Comparison of ENCODE assay signal across 26 cellular contexts in the genomic region with DNA sequence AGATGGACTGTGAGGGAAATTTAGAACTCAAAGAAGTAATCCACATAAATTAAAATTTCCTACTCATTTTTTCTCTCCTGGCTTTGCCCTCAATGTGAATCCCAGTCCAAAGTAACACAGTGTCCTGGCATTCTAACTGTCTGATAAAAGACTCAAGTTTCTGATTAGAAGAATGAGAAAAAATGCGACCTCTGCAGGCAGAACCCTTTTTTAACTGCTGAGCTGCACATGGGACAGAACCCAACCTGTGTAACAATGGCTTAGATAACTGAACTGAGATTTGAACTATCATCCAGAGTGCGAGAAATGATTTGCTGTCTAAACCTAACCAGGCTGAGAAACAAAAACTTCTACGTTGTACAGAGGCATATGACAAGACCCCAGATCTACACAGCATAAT.
A peak's percentile ranks its signal among the peaks of the same experiment; 100 is the strongest.
DNase-seq lines count a peak whose midpoint lies in the region; ATAC-seq and TF ChIP-seq lines count a peak whose summit lies in the region.
"Had no signal": no experiment of that assay in that cellular context is flagged by ENCODE, and none has a peak within 500 bp of the region (broad histone marks: within the 10 kb centered on the region; RNA-seq: fewer than 3 reads in every experiment).

No MANE protein-coding gene starts in this region.

- ATAC-seq in WTC11 (0 out of 2 replicates have a peak, but pooled peaks have one; percentile 46), HG02973 (IDR thresholded peaks at IDR 0.05; ENCODE audit: unreplicated experiment) (no peak), HG02981 (IDR thresholded peaks at IDR 0.05; ENCODE audit: unreplicated experiment) (no peak)
- ATAC-seq: CD8-positive, alpha-beta T cell; Panc1 had no signal

- POLR2A ChIA-PET in WTC11 (lab: Charles Lee), result no interaction called here

- no peaks in the 10 kb centered on the region for H3K4me1 Mint-ChIP-seq in WTC11

- peaks cover 13% of the 10 kb centered on the region for H3K36me3 Mint-ChIP-seq in WTC11
- H3K36me3 Mint-ChIP-seq: CD8-positive, alpha-beta T cell had no signal

- H3K4me3 Mint-ChIP-seq in WTC11, result no peak overlapping the region
- H3K4me3 Mint-ChIP-seq: CD8-positive, alpha-beta T cell had no signal

- in situ Hi-C loops in ACHN (cut with HindIII; ENCODE audit: low pct_ligation_motif_present, low pct_unique_long_range_greater_than_20kb, low sequenced_read_pairs), result no loop called here

- H3K27ac Mint-ChIP-seq in WTC11, result no peak overlapping the region
- H3K27ac Mint-ChIP-seq: CD8-positive, alpha-beta T cell had no signal

- TF ChIP-seq CTCF in WTC11 (IDR thresholded peaks at IDR 0.05), result no peak

- DNase-seq in ACHN, result peak; percentile 1
- peak; percentile 7 for DNase-seq in H7
- no peak for DNase-seq in WTC11 (ENCODE audit: low spot score)
- DNase-seq in iPS-NIHi7 (ENCODE audit: extremely low spot score), result peak; percentile 9
- DNase-seq in NCI-H1930 (lab: John Stamatoyannopoulos, UW), result no peak
- DNase-seq in NCI-H2029 (lab: John Stamatoyannopoulos, UW), result no peak
- DNase-seq: AML-193; C1 segment of cervical spinal cord; Caco-2; CD8-positive, alpha-beta T cell; DMS79; GF-D8; IMR-90; KG1; MG63; NCI-H1105 treated with DMSO at 0.1 percent for 48 hours; NCI-H2081 treated with DMSO at 0.1 percent for 48 hours; NCI-H2171; NCI-H226; NCI-H510A; NK-92 treated with Interleukin-12 subunit alpha and Interleukin-12 subunit beta, amount 100 ng/mL, for 24 hours; SHP77; T-helper 1 cell had no signal

- CTCF ChIA-PET in WTC11 (lab: Charles Lee), result interaction anchor here (0.6 to 1.3 kb wide), 6 partner anchors 8 to 126 kb away, joined by 3 to 5 read pairs (median 3); no protein-coding TSS in a partner anchor

- H3K9me3 Mint-ChIP-seq in WTC11, result peaks cover 24% of the 10 kb centered on the region

- H3K27me3 ChIP-seq in H7 (ENCODE audit: control insufficient read depth, insufficient read depth, low read length), result no peaks in the 10 kb centered on the region
- H3K27me3 ChIP-seq: MG63 had no signal

- H3K27me3 Mint-ChIP-seq in WTC11 (ENCODE audit: low read depth), result no peaks in the 10 kb centered on the region

- H3K4me3 ChIP-seq in H7 (ENCODE audit: insufficient read depth, low read depth, low read length), result no peak overlapping the region
- H3K4me3 ChIP-seq: MG63 had no signal

- H3K36me3 ChIP-seq in H7 (replicated peaks; ENCODE audit: control insufficient read depth, insufficient read depth, low read length), result no peaks in the 10 kb centered on the region
- H3K36me3 ChIP-seq: MG63 had no signal

TF ChIP-seq in WTC11, 78 proteins besides CTCF, POLR2A, EP300 and RAD21:
- no peak for TF ChIP-seq HMGA2 (CRISPR knock-in tag; IDR thresholded peaks at IDR 0.05)
- TF ChIP-seq ZNF671 (CRISPR knock-in tag; IDR thresholded peaks at IDR 0.05), result no peak
- TF ChIP-seq ETV6 (CRISPR knock-in tag; IDR thresholded peaks at IDR 0.05), result no peak
- no peak for TF ChIP-seq RORB (CRISPR knock-in tag; IDR thresholded peaks at IDR 0.05)
- TF ChIP-seq, protein P1, sequence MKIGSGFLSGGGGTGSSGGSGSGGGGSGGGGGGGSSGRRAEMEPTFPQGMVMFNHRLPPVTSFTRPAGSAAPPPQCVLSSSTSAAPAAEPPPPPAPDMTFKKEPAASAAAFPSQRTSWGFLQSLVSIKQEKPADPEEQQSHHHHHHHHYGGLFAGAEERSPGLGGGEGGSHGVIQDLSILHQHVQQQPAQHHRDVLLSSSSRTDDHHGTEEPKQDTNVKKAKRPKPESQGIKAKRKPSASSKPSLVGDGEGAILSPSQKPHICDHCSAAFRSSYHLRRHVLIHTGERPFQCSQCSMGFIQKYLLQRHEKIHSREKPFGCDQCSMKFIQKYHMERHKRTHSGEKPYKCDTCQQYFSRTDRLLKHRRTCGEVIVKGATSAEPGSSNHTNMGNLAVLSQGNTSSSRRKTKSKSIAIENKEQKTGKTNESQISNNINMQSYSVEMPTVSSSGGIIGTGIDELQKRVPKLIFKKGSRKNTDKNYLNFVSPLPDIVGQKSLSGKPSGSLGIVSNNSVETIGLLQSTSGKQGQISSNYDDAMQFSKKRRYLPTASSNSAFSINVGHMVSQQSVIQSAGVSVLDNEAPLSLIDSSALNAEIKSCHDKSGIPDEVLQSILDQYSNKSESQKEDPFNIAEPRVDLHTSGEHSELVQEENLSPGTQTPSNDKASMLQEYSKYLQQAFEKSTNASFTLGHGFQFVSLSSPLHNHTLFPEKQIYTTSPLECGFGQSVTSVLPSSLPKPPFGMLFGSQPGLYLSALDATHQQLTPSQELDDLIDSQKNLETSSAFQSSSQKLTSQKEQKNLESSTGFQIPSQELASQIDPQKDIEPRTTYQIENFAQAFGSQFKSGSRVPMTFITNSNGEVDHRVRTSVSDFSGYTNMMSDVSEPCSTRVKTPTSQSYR (CRISPR knock-in tag; IDR thresholded peaks at IDR 0.05), result no peak
- no peak for TF ChIP-seq IRF2 (CRISPR knock-in tag; IDR thresholded peaks at IDR 0.05; ENCODE audit: borderline replicate concordance, low read depth)
- TF ChIP-seq ZNF416 (CRISPR knock-in tag; IDR thresholded peaks at IDR 0.05), result no peak
- no peak for TF ChIP-seq ZNF219 (CRISPR knock-in tag; IDR thresholded peaks at IDR 0.05; ENCODE audit: borderline replicate concordance)
- TF ChIP-seq FOXP1 (CRISPR knock-in tag; IDR thresholded peaks at IDR 0.05; ENCODE audit: borderline replicate concordance), result no peak
- TF ChIP-seq SOX15 (CRISPR knock-in tag; IDR thresholded peaks at IDR 0.05), result no peak
- TF ChIP-seq, protein P2, sequence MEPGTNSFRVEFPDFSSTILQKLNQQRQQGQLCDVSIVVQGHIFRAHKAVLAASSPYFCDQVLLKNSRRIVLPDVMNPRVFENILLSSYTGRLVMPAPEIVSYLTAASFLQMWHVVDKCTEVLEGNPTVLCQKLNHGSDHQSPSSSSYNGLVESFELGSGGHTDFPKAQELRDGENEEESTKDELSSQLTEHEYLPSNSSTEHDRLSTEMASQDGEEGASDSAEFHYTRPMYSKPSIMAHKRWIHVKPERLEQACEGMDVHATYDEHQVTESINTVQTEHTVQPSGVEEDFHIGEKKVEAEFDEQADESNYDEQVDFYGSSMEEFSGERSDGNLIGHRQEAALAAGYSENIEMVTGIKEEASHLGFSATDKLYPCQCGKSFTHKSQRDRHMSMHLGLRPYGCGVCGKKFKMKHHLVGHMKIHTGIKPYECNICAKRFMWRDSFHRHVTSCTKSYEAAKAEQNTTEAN (CRISPR knock-in tag; IDR thresholded peaks at IDR 0.05), result no peak
- TF ChIP-seq NFATC4 (CRISPR knock-in tag; IDR thresholded peaks at IDR 0.05), result no peak
- no peak for TF ChIP-seq JAZF1 (CRISPR knock-in tag; IDR thresholded peaks at IDR 0.05)
- TF ChIP-seq, protein P3, sequence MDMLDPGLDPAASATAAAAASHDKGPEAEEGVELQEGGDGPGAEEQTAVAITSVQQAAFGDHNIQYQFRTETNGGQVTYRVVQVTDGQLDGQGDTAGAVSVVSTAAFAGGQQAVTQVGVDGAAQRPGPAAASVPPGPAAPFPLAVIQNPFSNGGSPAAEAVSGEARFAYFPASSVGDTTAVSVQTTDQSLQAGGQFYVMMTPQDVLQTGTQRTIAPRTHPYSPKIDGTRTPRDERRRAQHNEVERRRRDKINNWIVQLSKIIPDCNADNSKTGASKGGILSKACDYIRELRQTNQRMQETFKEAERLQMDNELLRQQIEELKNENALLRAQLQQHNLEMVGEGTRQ (CRISPR knock-in tag; IDR thresholded peaks at IDR 0.05), result no peak
- no peak for TF ChIP-seq NR1H2 (CRISPR knock-in tag; IDR thresholded peaks at IDR 0.05)
- TF ChIP-seq NR3C1 (CRISPR knock-in tag; conservative IDR thresholded peaks at IDR 0.05; ENCODE audit: low read depth), result no peak
- no peak for TF ChIP-seq KAT7 (CRISPR knock-in tag; IDR thresholded peaks at IDR 0.05; ENCODE audit: borderline replicate concordance)

Comparison
In these comparisons a context has a peak if more than half of its experiments do, and no peak if none do; other contexts are left out.
1. DNase-seq: peak in ACHN (single experiment), H7 (single experiment) and iPS-NIHi7 (single experiment); none in WTC11 (single experiment), NCI-H1930 (0 of 2) and NCI-H2029 (single experiment).